ENCODE assay signal across 8 cellular contexts in the genomic region with DNA sequence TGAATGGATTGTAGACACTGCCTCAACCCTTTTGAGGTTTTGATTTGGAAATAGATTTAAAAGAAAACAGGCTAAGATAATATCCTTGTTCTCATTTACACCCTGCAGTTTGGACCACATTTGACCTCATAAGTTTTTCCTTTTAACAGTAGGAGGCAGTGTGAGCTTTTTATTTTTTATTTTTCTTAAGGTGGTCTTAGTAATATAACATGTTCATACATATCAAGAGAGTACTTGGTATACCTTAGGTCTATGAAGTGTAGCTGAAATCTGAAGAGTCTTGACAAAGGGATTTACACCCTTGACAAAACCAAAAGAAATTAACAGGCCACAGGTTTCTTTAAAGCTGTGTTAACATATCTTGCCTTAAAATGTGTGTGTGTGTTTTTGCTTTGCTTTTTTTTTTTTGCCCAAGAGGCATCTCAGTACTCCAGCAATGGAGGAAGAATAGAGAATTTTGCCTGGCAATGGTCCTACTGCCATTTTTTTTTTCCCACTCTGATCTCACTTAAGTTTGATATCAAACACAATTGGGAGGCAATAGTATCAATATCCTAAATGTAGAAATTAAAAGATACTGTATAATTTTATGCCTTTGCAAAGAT. TPM values are rescaled to one million over a fixed set of nuclear protein-coding genes. Genes with fewer than 3 reads are reported as not detected.
DNase-seq lines count a peak whose midpoint lies in the region; ATAC-seq and TF ChIP-seq lines count a peak whose summit lies in the region.

No MANE protein-coding gene starts in this region.

- no peaks in the 10 kb centered on the region for H3K9me3 ChIP-seq in BLaER1 treated with 17β-estradiol and CSF1 and Interleukin-3, amounts not matched to agents 10 nM and 100 nM (replicated peaks in 1 of 11)
- H3K9me3 ChIP-seq in HUES6 (ENCODE audit: control insufficient read depth, insufficient read depth, low read depth, low read length) = no peaks in the 10 kb centered on the region
- no peaks in the 10 kb centered on the region for H3K9me3 ChIP-seq in testis

- H3K4me1 Mint-ChIP-seq in memory B cell = peaks cover 38% of the 10 kb centered on the region

- peaks cover 51 to 82% (median 76%) of the 10 kb centered on the region in 11 experiments for H4K20me1 ChIP-seq in BLaER1 treated with 17β-estradiol and CSF1 and Interleukin-3, amounts not matched to agents 10 nM and 100 nM

- H3K4me3 ChIP-seq in BLaER1 treated with 17β-estradiol and CSF1 and Interleukin-3, amounts not matched to agents 10 nM and 100 nM = peak overlapping the region; percentile 70 to 94 (median 89); a peak in 17 of 20 replicates
- H3K4me3 ChIP-seq in HUES6 (ENCODE audit: low read depth, low read length) (peak overlapping the region; percentile 90), testis (no peak overlapping the region)

- intact Hi-C loops in sciatic nerve (cut with DNase I) (no loop called here), testis (cut with DNase I; ENCODE audit: low total_unique reads) (no loop called here)

- H3K27ac ChIP-seq in BLaER1 treated with 17β-estradiol and CSF1 and Interleukin-3, amounts not matched to agents 10 nM and 100 nM = peak overlapping the region in 3 of 11 experiments; percentile 12 to 69 (median 34); a peak in 5 of 22 replicates
- H3K27ac ChIP-seq in HUES6 (ENCODE audit: low read depth, low read length) = no peak overlapping the region; the same call in 1 of the 2 replicates
- no peak overlapping the region for H3K27ac ChIP-seq in testis

- TF ChIP-seq CTCF in testis (IDR thresholded peaks at IDR 0.05) = peak in 1 of 3 experiments; percentile 8

- peak overlapping the region; percentile 84 to 98 (median 92) for H3K4me2 ChIP-seq in BLaER1 treated with 17β-estradiol and CSF1 and Interleukin-3, amounts not matched to agents 10 nM and 100 nM

- DNase-seq in amniotic epithelial cell (ENCODE audit: low read depth) = peak; percentile 37
- DNase-seq in memory B cell (ENCODE audit: low spot score in 2 of 2) = no peak
- no peak for DNase-seq in DMS53 treated with DMSO at 0.1 percent for 48 hours (lab: John Stamatoyannopoulos, UW; ENCODE audit: unreplicated experiment)
- no peak for DNase-seq in RPMI8226
- DNase-seq in sciatic nerve (ENCODE audit: low spot score) = no peak
- no peak for DNase-seq in testis

- ATAC-seq in memory B cell (ENCODE audit: low read depth) = no peak
- ATAC-seq in sciatic nerve = no peak

- TF ChIP-seq POLR2A in testis (IDR thresholded peaks at IDR 0.05) = no peak

- peaks cover 12 to 67% (median 27%) of the 10 kb centered on the region in 11 experiments; a peak in 18 of 22 replicates for H3K36me3 ChIP-seq in BLaER1 treated with 17β-estradiol and CSF1 and Interleukin-3, amounts not matched to agents 10 nM and 100 nM
- peaks cover 4% of the 10 kb centered on the region; the same call in 1 of the 2 replicates for H3K36me3 ChIP-seq in HUES6 (ENCODE audit: control insufficient read depth, insufficient read depth, low read length)
- no peaks in the 10 kb centered on the region for H3K36me3 ChIP-seq in testis (ENCODE audit: low read depth, missing control alignments)

- H3K27me3 ChIP-seq in BLaER1 treated with 17β-estradiol and CSF1 and Interleukin-3, amounts not matched to agents 10 nM and 100 nM = no peaks in the 10 kb centered on the region
- H3K27me3 ChIP-seq in HUES6 (ENCODE audit: control insufficient read depth, insufficient read depth, low read length) (no peaks in the 10 kb centered on the region), testis (no peaks in the 10 kb centered on the region)

- no peaks in the 10 kb centered on the region for H3K36me3 Mint-ChIP-seq in memory B cell

- peaks cover 23 to 55% (median 32%) of the 10 kb centered on the region in 10 experiments; a peak in 19 of 20 replicates for H3K4me1 ChIP-seq in BLaER1 treated with 17β-estradiol and CSF1 and Interleukin-3, amounts not matched to agents 10 nM and 100 nM
- peaks cover 19% of the 10 kb centered on the region for H3K4me1 ChIP-seq in HUES6 (ENCODE audit: control insufficient read depth, insufficient read depth, low read length)
- no peaks in the 10 kb centered on the region for H3K4me1 ChIP-seq in testis

- H3K27ac Mint-ChIP-seq in memory B cell = no peak overlapping the region

- H3K4me3 Mint-ChIP-seq in memory B cell = peak overlapping the region; percentile 98

- H3K27me3 Mint-ChIP-seq in memory B cell = no peaks in the 10 kb centered on the region

- no peaks in the 10 kb centered on the region for H3K9me3 Mint-ChIP-seq in memory B cell

- H3K9ac ChIP-seq in BLaER1 treated with 17β-estradiol and CSF1 and Interleukin-3, amounts not matched to agents 10 nM and 100 nM = peak overlapping the region in 4 of 11 experiments; percentile 92 to 95 (median 92); a peak in 6 of 22 replicates
- no peak overlapping the region for H3K9ac ChIP-seq in HUES6 (ENCODE audit: low read length)

RNA-seq across cellular contexts. Expression of a gene that starts 3.3 kb away (rescaled TPM):
- total RNA-seq in sciatic nerve = 16.4 TPM
- 10 to 100 TPM in 1 of 2 donors, 1 to 10 TPM in 1; 8.6 to 11.8 TPM for total RNA-seq in testis
- 3.9 TPM for polyA plus RNA-seq in testis (ENCODE audit: insufficient read depth, low read depth, low replicate concordance)

Comparison
In these comparisons a context has a peak if more than half of its experiments do, and no peak if none do; other contexts are left out.
1. H3K4me3 ChIP-seq: peak in BLaER1 treated with 17β-estradiol and CSF1 and Interleukin-3, amounts not matched to agents 10 nM and 100 nM (10 of 10) and HUES6 (single experiment); none in testis (0 of 2).